ENCODE assay signal across 18 cellular contexts in the genomic region with DNA sequence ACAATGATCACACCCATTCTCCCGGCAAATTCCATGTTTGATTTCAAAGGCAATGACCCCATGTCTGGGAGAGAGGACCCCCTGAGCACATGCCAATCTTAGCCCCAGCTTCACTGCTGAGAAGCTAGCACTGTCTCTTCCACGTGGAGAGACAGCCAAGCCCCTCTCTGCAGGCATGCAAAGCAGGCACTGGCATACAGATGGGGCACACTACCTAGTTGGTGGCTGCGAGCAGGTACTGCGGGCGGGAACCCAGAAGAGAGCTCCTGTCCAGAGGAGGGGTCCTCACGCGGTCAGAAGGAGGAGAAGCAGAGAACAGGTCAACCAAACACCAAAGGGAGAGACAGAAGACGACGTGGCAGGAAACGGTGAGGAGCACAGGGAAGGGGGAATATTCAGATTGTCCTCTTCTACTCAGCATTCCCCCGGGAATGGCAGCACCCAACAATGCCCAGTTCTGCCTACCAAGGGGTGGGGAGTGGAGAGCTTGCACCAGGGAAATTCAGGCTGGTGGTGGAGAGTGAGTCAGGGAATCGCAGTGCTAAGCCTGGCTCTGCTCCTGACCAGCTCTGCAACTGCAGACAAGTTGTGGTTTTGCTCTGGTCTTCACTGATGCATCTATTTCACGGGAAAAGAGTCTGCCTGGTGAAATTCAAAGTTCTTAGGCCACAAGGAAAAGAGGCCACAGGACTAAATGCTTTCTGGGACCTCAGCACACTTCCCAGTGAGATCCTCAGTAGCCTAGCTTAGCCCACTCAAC. TPM values are rescaled to one million over a fixed set of nuclear protein-coding genes. Genes with fewer than 3 reads are reported as not detected.
DNase-seq lines count a peak whose midpoint lies in the region; ATAC-seq, FAIRE-seq and TF ChIP-seq lines count a peak whose summit lies in the region.
"Had no signal": no experiment of that assay in that cellular context is flagged by ENCODE, and none has a peak within 500 bp of the region (broad histone marks: within the 10 kb centered on the region; RNA-seq: fewer than 3 reads in every experiment).

No MANE protein-coding gene starts in this region.

- no peak for ATAC-seq in K562
- ATAC-seq: Panc1, right cardiac atrium had no signal

- FAIRE-seq in K562 (lab: Jason Lieb, UNC), result peak; percentile 70
- no peak for FAIRE-seq in kidney (lab: Jason Lieb, UNC)
- FAIRE-seq: islet of Langerhans had no signal

- H3K9me3 ChIP-seq in breast epithelium, result no peaks in the 10 kb centered on the region
- no peaks in the 10 kb centered on the region for H3K9me3 ChIP-seq in K562 (replicated peaks; ENCODE audit: control insufficient read depth, insufficient read depth, low read depth, low read length)
- no peaks in the 10 kb centered on the region for H3K9me3 ChIP-seq in kidney (ENCODE audit: control insufficient read depth in 1 of 2, low read length in 2 of 2)
- H3K9me3 ChIP-seq: Caco-2 had no signal

- no peaks in the 10 kb centered on the region for H3K79me2 ChIP-seq in K562 (ENCODE audit: control insufficient read depth, insufficient read depth, low read length)

- intact Hi-C loops in MCF 10A (cut with micrococcal nuclease) (no loop called here), breast epithelium (cut with DNase I; ENCODE audit: low total_unique reads) (no loop called here), K562 (cut with micrococcal nuclease) (no loop called here), kidney (cut with DNase I) (no loop called here)

- H3K4me3 ChIP-seq in breast epithelium (no peak overlapping the region), K562 (no peak overlapping the region), kidney (ENCODE audit: low read length in 2 of 2) (no peak overlapping the region)

- H3K27ac ChIP-seq in breast epithelium (no peak overlapping the region), K562 (ENCODE audit: extremely low read depth, low read depth, low read length) (no peak overlapping the region), kidney (ENCODE audit: low read depth in 2 of 2, low read length in 2 of 2) (no peak overlapping the region), temporal lobe (ENCODE audit: low read depth, low read length) (peak overlapping the region; percentile 75)
- H3K27ac ChIP-seq: 22Rv1 had no signal

- TF ChIP-seq RAD21 in K562 (CRISPR knock-in tag; conservative IDR thresholded peaks at IDR 0.05 in 1 of 2, IDR thresholded peaks at IDR 0.05 in 1 of 2), result no peak

- H3K36me3 Mint-ChIP-seq in MCF 10A (ENCODE audit: insufficient read depth, unreplicated experiment), result peaks cover 84% of the 10 kb centered on the region
- H3K36me3 Mint-ChIP-seq: activated naive CD8-positive, alpha-beta T cell treated with anti-CD3 and anti-CD28 coated beads, Interleukin-2, amount 10 ng/mL, durations not matched to agents 7 days and 5 days had no signal

- DNase-seq in MCF 10A (ENCODE audit: unreplicated experiment) (peak; percentile 14), breast epithelium (ENCODE audit: low spot score in 2 of 2) (no peak), K562 (ENCODE audit: extremely low read depth in 1 of 4, low spot score in 3 of 4) (no peak), kidney (peak; percentile 29), NCI-H1105 treated with DMSO at 0.1 percent for 48 hours (lab: John Stamatoyannopoulos, UW) (no peak), putamen (ENCODE audit: low spot score) (no peak)
- DNase-seq in stimulated activated CD4-positive, alpha-beta T cell treated with anti-CD3 and anti-CD28 coated beads, Interleukin-12 subunit alpha, Interleukin-12 subunit beta, amount 100 ng/mL, for 4 hours, result no peak
- DNase-seq: activated naive CD8-positive, alpha-beta T cell treated with anti-CD3 and anti-CD28 coated beads, Interleukin-2, amount 10 ng/mL, durations not matched to agents 7 days and 5 days; activated T-cell treated with anti-CD3 and anti-CD28 coated beads for 4 hours; Caco-2; dermis blood vessel endothelial cell; right cardiac atrium had no signal

- no peaks in the 10 kb centered on the region for H3K27me3 ChIP-seq in breast epithelium
- peaks cover 39 to 85% of the 10 kb centered on the region in 2 experiments; a peak in 4 of 5 replicates for H3K27me3 ChIP-seq in K562 (ENCODE audit: control insufficient read depth in 2 of 2, insufficient read depth in 2 of 2, low read length in 2 of 2)

- 1% methylated on average over 13 of the region's 13 CpGs for WGBS in K562 (ENCODE audit: insufficient coverage, low coverage, missing lambda C conversion rate)

- H3K36me3 ChIP-seq in breast epithelium, result no peaks in the 10 kb centered on the region
- H3K36me3 ChIP-seq in K562 (ENCODE audit: control insufficient read depth, insufficient read depth, low read length), result no peaks in the 10 kb centered on the region
- peaks cover 22 to 47% of the 10 kb centered on the region in 2 donors for H3K36me3 ChIP-seq in kidney (ENCODE audit: control insufficient read depth in 1 of 2, insufficient read depth in 2 of 2, low read length in 2 of 2)

- H3K4me1 ChIP-seq in breast epithelium (no peaks in the 10 kb centered on the region), K562 (replicated peaks in 1 of 2; ENCODE audit: control insufficient read depth in 2 of 2, insufficient read depth in 2 of 2, low read length in 2 of 2) (peaks cover 0 to 7% of the 10 kb centered on the region in 2 experiments; a peak in 2 of 5 replicates), kidney (ENCODE audit: control insufficient read depth in 1 of 2, insufficient read depth in 1 of 2, low read depth in 1 of 2, low read length in 2 of 2) (peaks cover 44 to 45% of the 10 kb centered on the region in 2 donors)

- H3K4me1 Mint-ChIP-seq in MCF 10A (ENCODE audit: insufficient read depth, unreplicated experiment), result peaks cover under 1% of the 10 kb centered on the region
- H3K4me1 Mint-ChIP-seq: activated naive CD8-positive, alpha-beta T cell treated with anti-CD3 and anti-CD28 coated beads, Interleukin-2, amount 10 ng/mL, durations not matched to agents 7 days and 5 days had no signal

- H3K9ac ChIP-seq in K562 (ENCODE audit: insufficient read depth in 1 of 2, low read depth in 2 of 2, low read length in 2 of 2), result no peak overlapping the region
- H3K9ac ChIP-seq in kidney (ENCODE audit: low read length in 2 of 2), result no peak overlapping the region

- no peaks in the 10 kb centered on the region for H3K9me3 Mint-ChIP-seq in MCF 10A (ENCODE audit: unreplicated experiment)
- H3K9me3 Mint-ChIP-seq: activated naive CD8-positive, alpha-beta T cell treated with anti-CD3 and anti-CD28 coated beads, Interleukin-2, amount 10 ng/mL, durations not matched to agents 7 days and 5 days; T-helper 1 cell treated with Interleukin-12 subunit alpha and Interleukin-12 subunit beta and Interleukin-4 antibody, amounts not matched to agents 30 μg/mL and 1 μg/mL, for 36 hours had no signal

- in situ Hi-C loops in K562 (cut with MboI), result no loop called here

- H3K4me3 Mint-ChIP-seq in MCF 10A (ENCODE audit: unreplicated experiment), result no peak overlapping the region
- H3K4me3 Mint-ChIP-seq: activated naive CD8-positive, alpha-beta T cell treated with anti-CD3 and anti-CD28 coated beads, Interleukin-2, amount 10 ng/mL, durations not matched to agents 7 days and 5 days; T-helper 1 cell treated with Interleukin-12 subunit alpha and Interleukin-12 subunit beta and Interleukin-4 antibody, amounts not matched to agents 30 μg/mL and 1 μg/mL, for 36 hours had no signal

- no peak for TF ChIP-seq EP300 in K562 (IDR thresholded peaks at IDR 0.05; ENCODE audit: low read length)

- H3K27me3 Mint-ChIP-seq in MCF 10A (ENCODE audit: insufficient read depth, unreplicated experiment), result no peaks in the 10 kb centered on the region
- H3K27me3 Mint-ChIP-seq: activated naive CD8-positive, alpha-beta T cell treated with anti-CD3 and anti-CD28 coated beads, Interleukin-2, amount 10 ng/mL, durations not matched to agents 7 days and 5 days had no signal

- BruUV-seq in MCF 10A (replicated peaks; lab: Mats Ljungman, UMichigan), result no TSS peak
- no TSS peak for BruUV-seq in K562 (replicated peaks; lab: Mats Ljungman, UMichigan)

- POLR2A ChIA-PET in MCF 10A (lab: Yijun Ruan, JAX), result interaction anchor here (0.7 to 3.1 kb wide), 7 partner anchors 8 to 856 kb away, joined by 3 to 12 read pairs (median 4); no protein-coding TSS in a partner anchor
- POLR2A ChIA-PET in K562 (lab: Yijun Ruan, JAX), result interaction anchor here (0.8 kb wide), 1 partner anchor 8 kb away, joined by 4 read pairs; no protein-coding TSS in a partner anchor

- no peak overlapping the region for H2AFZ ChIP-seq in K562 (ENCODE audit: low read depth, low read length)

- H4K20me1 ChIP-seq in K562 (replicated peaks; ENCODE audit: control insufficient read depth, insufficient read depth, low read length), result peaks cover 14% of the 10 kb centered on the region; the same call in 1 of the 2 replicates

- H3K9me1 ChIP-seq in K562 (ENCODE audit: control insufficient read depth, insufficient read depth, low read length), result no peaks in the 10 kb centered on the region

- no peak overlapping the region for H3K4me2 ChIP-seq in K562 (ENCODE audit: insufficient read depth, low read length)

- H3K27ac Mint-ChIP-seq in MCF 10A (ENCODE audit: low read depth, unreplicated experiment), result no peak overlapping the region
- H3K27ac Mint-ChIP-seq: activated naive CD8-positive, alpha-beta T cell treated with anti-CD3 and anti-CD28 coated beads, Interleukin-2, amount 10 ng/mL, durations not matched to agents 7 days and 5 days; T-helper 1 cell treated with Interleukin-12 subunit alpha and Interleukin-12 subunit beta and Interleukin-4 antibody, amounts not matched to agents 30 μg/mL and 1 μg/mL, for 36 hours had no signal

- CTCF ChIA-PET in MCF 10A (lab: Yijun Ruan, JAX), result interaction anchor here (0.6 to 16.1 kb wide), 8 partner anchors 19 to 136 kb away, joined by 3 to 289 read pairs (median 3); a partner anchor contains a TSS
- CTCF ChIA-PET in K562 (lab: Yijun Ruan, JAX; ENCODE audit: low intra/inter-chr PET ratio), result no interaction called here

- no peak for TF ChIP-seq CTCF in MCF 10A (IDR thresholded peaks at IDR 0.05; ENCODE audit: unreplicated experiment)
- TF ChIP-seq CTCF in breast epithelium (IDR thresholded peaks at IDR 0.05), result no peak
- TF ChIP-seq CTCF in K562 (IDR thresholded peaks at IDR 0.05 in 2 of 3, conservative IDR thresholded peaks at IDR 0.05 in 1 of 3; ENCODE audit: insufficient read depth in 2 of 3, low read depth in 1 of 3, low read length in 3 of 3), result no peak
- no peak for TF ChIP-seq CTCF in kidney (IDR thresholded peaks at IDR 0.05; ENCODE audit: borderline replicate concordance, extremely low read depth, insufficient read depth)

- TF ChIP-seq POLR2A in breast epithelium (IDR thresholded peaks at IDR 0.05) (no peak), K562 (conservative IDR thresholded peaks at IDR 0.05) (no peak)

RNA-seq across cellular contexts. Expression of a gene that starts 48.1 kb away (rescaled TPM):
- total RNA-seq in MCF 10A (2022) (11.5 and 12.7 TPM in 2 replicates), breast epithelium (1 to 10 TPM in 2 of 3 donors, not detected in 1; 3.4 to 4.6 TPM), K562 (2014; rRNA removed) (not detected in 2 replicates), K562 (2014; rRNA removed; fragmentation: Illumina TruSeq; extraction: Trizol) (not detected in 2 replicates), K562 (2015; rRNA removed; fragmentation: Illumina TruSeq; extraction: Trizol) (not detected in 2 replicates), K562 (2021) (not detected in 2 replicates), kidney (8.9 TPM), temporal lobe (0.25 TPM)
- total RNA-seq in K562 (2011; cell fraction: chromatin; rRNA removed; ENCODE audit: low replicate concordance), result not detected in 2 replicates
- not detected in 2 replicates for total RNA-seq in K562 (2011; cell fraction: nucleolus; rRNA removed)
- not detected in 2 replicates for total RNA-seq in K562 (2011; cell fraction: nucleoplasm; rRNA removed)
- polyA plus RNA-seq in K562 (2011; rRNA removed) (not detected in 2 replicates), K562 (2014; fragmentation: Illumina TruSeq; extraction: Trizol) (not detected in 2 replicates), K562 (2014; fragmentation: Nextera tagmentation; extraction: Ambion mirVana) (not detected), K562 (2014; rRNA removed) (not detected in 2 replicates), kidney (ENCODE audit: insufficient read depth, low read depth, low replicate concordance) (47.7 TPM)
- not detected in 2 replicates for polyA plus RNA-seq in K562 (2011; cell fraction: cytosol; rRNA removed)
- polyA plus RNA-seq in K562 (2011; cell fraction: nucleus; rRNA removed), result not detected in 2 replicates
- 0.16 TPM in 1 of 2 replicates, not detected in the other for polyA plus RNA-seq in K562 (2012)
- polyA minus RNA-seq in K562 (2011; rRNA and poly(A)+ RNA removed), result not detected in 2 replicates
- not detected in 2 replicates for polyA minus RNA-seq in K562 (2011; cell fraction: cytosol; rRNA and poly(A)+ RNA removed)
- polyA minus RNA-seq in K562 (2011; cell fraction: nucleus; rRNA and poly(A)+ RNA removed), result not detected in 2 replicates
- total RNA-seq: activated naive CD8-positive, alpha-beta T cell treated with anti-CD3 and anti-CD28 coated beads, Interleukin-2, amount 10 ng/mL, durations not matched to agents 7 days and 5 days; dermis blood vessel endothelial cell; NCI-H460; right cardiac atrium had no signal
- polyA plus RNA-seq: right cardiac atrium had no signal

Comparison
In these comparisons a context has a peak if more than half of its experiments do, and no peak if none do; other contexts are left out.
1. DNase-seq: peak in MCF 10A (single experiment) and kidney (single experiment); none in breast epithelium (0 of 2), K562 (0 of 4), NCI-H1105 treated with DMSO at 0.1 percent for 48 hours (single experiment), putamen (single experiment) and stimulated activated CD4-positive, alpha-beta T cell treated with anti-CD3 and anti-CD28 coated beads, Interleukin-12 subunit alpha, Interleukin-12 subunit beta, amount 100 ng/mL, for 4 hours (single experiment).